In the genomic region with DNA sequence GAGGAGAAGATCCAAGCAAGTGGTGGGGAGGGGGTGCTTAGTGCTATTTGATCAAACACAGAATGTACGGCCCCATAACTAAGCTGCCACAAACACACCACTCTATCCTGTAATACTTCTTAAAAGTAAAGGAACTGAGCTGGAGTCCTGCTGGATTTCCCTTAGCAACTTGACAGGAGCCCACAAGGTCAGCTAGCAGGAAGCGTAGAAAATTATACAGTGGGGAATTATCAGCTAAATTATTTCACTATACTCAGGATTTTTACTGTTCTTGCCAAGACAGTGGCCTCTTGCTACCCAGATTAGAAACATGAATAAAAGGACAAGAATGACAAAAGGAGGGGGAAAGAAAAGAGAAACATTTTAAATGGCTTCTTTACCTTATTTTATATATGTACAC, we compare ENCODE assay signal across 18 cellular contexts.
"Had no signal": no experiment of that assay in that cellular context is flagged by ENCODE, and none has a peak within 500 bp of the region (broad histone marks: within the 10 kb centered on the region; RNA-seq: fewer than 3 reads in every experiment).

No MANE protein-coding gene starts in this region.

- H3K27me3 Mint-ChIP-seq: effector memory CD8-positive, alpha-beta T cell; naive thymus-derived CD4-positive, alpha-beta T cell had no signal

- H3K36me3 Mint-ChIP-seq: activated naive CD4-positive, alpha-beta T cell treated with anti-CD3 and anti-CD28 coated beads, Interleukin-2, amount 50 U/mL, for 24 hours; naive thymus-derived CD4-positive, alpha-beta T cell had no signal

- H3K27ac ChIP-seq: ascending aorta, epithelial cell of prostate, foreskin keratinocyte, pancreas, VCaP had no signal

- H3K9me3 ChIP-seq: ascending aorta, pancreas, tibial nerve had no signal

- H3K27ac Mint-ChIP-seq: activated naive CD4-positive, alpha-beta T cell treated with anti-CD3 and anti-CD28 coated beads, Interleukin-2, amount 50 U/mL, for 24 hours; activated T-cell treated with anti-CD3 and anti-CD28 coated beads, Interleukin-2, amount 50 U/mL, for 72 hours; effector memory CD8-positive, alpha-beta T cell; naive thymus-derived CD4-positive, alpha-beta T cell had no signal

- H3K27me3 ChIP-seq: ascending aorta, pancreas, tibial nerve had no signal

- H3K9me3 Mint-ChIP-seq: activated naive CD4-positive, alpha-beta T cell treated with anti-CD3 and anti-CD28 coated beads, Interleukin-2, amount 50 U/mL, for 24 hours; activated T-cell treated with anti-CD3 and anti-CD28 coated beads, Interleukin-2, amount 50 U/mL, for 72 hours; effector memory CD8-positive, alpha-beta T cell had no signal

- DNase-seq: activated CD4-positive, alpha-beta T cell treated with anti-CD3 and anti-CD28 coated beads for 1 hour; activated effector memory CD4-positive, alpha-beta T cell treated with anti-CD3 and anti-CD28 coated beads, Interleukin-2, amount 50 U/mL, for 16 hours; activated T-cell treated with anti-CD3 and anti-CD28 coated beads, Interleukin-2, amount 50 U/mL, for 72 hours; effector memory CD8-positive, alpha-beta T cell; foreskin keratinocyte; mesendoderm; naive thymus-derived CD4-positive, alpha-beta T cell; pancreas; stimulated activated CD4-positive, alpha-beta T cell treated with anti-CD3 and anti-CD28 coated beads, Interleukin-2, amount 100 ng/mL, for 24 hours; stimulated activated naive CD8-positive, alpha-beta T cell treated with anti-CD3 and anti-CD28 coated beads, Interleukin-15, Interleukin-2, amounts not matched to agents 100 U/mL and 50 U/mL, for 24 hours; substantia nigra; SW 1271; T-helper 2 cell had no signal

- H3K36me3 ChIP-seq: ascending aorta, pancreas, tibial nerve had no signal

- ATAC-seq: activated T-cell treated with anti-CD3 and anti-CD28 coated beads, Interleukin-2, amount 50 U/mL, for 72 hours; effector memory CD8-positive, alpha-beta T cell; foreskin keratinocyte; naive thymus-derived CD4-positive, alpha-beta T cell; pancreas; stimulated activated naive CD8-positive, alpha-beta T cell treated with anti-CD3 and anti-CD28 coated beads, Interleukin-15, Interleukin-2, amounts not matched to agents 100 U/mL and 50 U/mL, for 24 hours had no signal

- H3K4me1 ChIP-seq: foreskin keratinocyte, pancreas had no signal

- H3K4me3 ChIP-seq: ascending aorta, pancreas, tibial nerve had no signal

- H3K4me3 Mint-ChIP-seq: activated naive CD4-positive, alpha-beta T cell treated with anti-CD3 and anti-CD28 coated beads, Interleukin-2, amount 50 U/mL, for 24 hours; activated T-cell treated with anti-CD3 and anti-CD28 coated beads, Interleukin-2, amount 50 U/mL, for 72 hours; effector memory CD8-positive, alpha-beta T cell; naive thymus-derived CD4-positive, alpha-beta T cell had no signal

- H3K4me1 Mint-ChIP-seq: activated naive CD4-positive, alpha-beta T cell treated with anti-CD3 and anti-CD28 coated beads, Interleukin-2, amount 50 U/mL, for 24 hours; naive thymus-derived CD4-positive, alpha-beta T cell had no signal
